8 cellular contexts compared by ENCODE assay signal in genomic region chr19:10565028-10565566, GRCh38. TPM values are rescaled to one million over a fixed set of nuclear protein-coding genes. Genes with fewer than 3 reads are reported as not detected.
DNase-seq lines count a peak whose midpoint lies in the region; ATAC-seq, FAIRE-seq and TF ChIP-seq lines count a peak whose summit lies in the region.

No MANE protein-coding gene starts in this region.

- TF ChIP-seq CTCF in D721Med (IDR thresholded peaks at IDR 0.05; ENCODE audit: insufficient read depth, missing control alignments) (peak; percentile 31), cardiac fibroblast (IDR thresholded peaks at IDR 0.05; ENCODE audit: low read depth, low read length) (peak; percentile 26)

- peaks cover 19 to 25% (median 24%) of the 10 kb centered on the region in 3 donors for H3K4me1 Mint-ChIP-seq in IgD-negative memory B cell

- ATAC-seq in GM19324 (IDR thresholded peaks at IDR 0.05; ENCODE audit: low FRiP score, unreplicated experiment) (no peak), GM19452 (IDR thresholded peaks at IDR 0.05; ENCODE audit: unreplicated experiment) (no peak)

- H3K27me3 Mint-ChIP-seq in IgD-negative memory B cell, result no peaks in the 10 kb centered on the region

- no peaks in the 10 kb centered on the region for H3K9me3 Mint-ChIP-seq in IgD-negative memory B cell

- H3K27ac Mint-ChIP-seq in IgD-negative memory B cell, result peak overlapping the region; percentile 69 to 99 (median 98)

- FAIRE-seq in D721Med (lab: Jason Lieb, UNC), result no peak

- H3K36me3 Mint-ChIP-seq in IgD-negative memory B cell, result peaks cover 2% of the 10 kb centered on the region

- H3K27ac ChIP-seq in layer of hippocampus (ENCODE audit: low read depth, low read length), result peak overlapping the region; percentile 94

- DNase-seq in D721Med (ENCODE audit: insufficient read length, low spot score), result no peak
- peak; percentile 39 for DNase-seq in T-helper 9 cell
- DNase-seq in cardiac fibroblast (ENCODE audit: low read depth in 2 of 2), result peak; percentile 43 to 46
- peak; percentile 43 for DNase-seq in stimulated activated CD8-positive, alpha-beta memory T cell treated with anti-CD3 and anti-CD28 coated beads, Interleukin-4, amount 100 ng/mL, for 24 hours (ENCODE audit: low read depth)

- H3K4me3 ChIP-seq in cardiac fibroblast (replicated peaks in 1 of 2; ENCODE audit: low read depth in 2 of 2, low read length in 2 of 2), result peak overlapping the region; percentile 94 to 99

- H3K27me3 ChIP-seq in layer of hippocampus (ENCODE audit: control insufficient read depth, insufficient read depth, low read length), result no peaks in the 10 kb centered on the region

- H3K4me3 Mint-ChIP-seq in IgD-negative memory B cell, result peak overlapping the region; percentile 96 to 100 (median 98)

RNA-seq across cellular contexts. Expression of gene KRI1, which starts 0.7 kb away (rescaled TPM):
- polyA plus RNA-seq in IgD-negative memory B cell, result 35.6 TPM

RNA-seq across cellular contexts. Expression of gene CDKN2D, which starts 3.7 kb away (rescaled TPM):
- polyA plus RNA-seq in IgD-negative memory B cell, result 193 TPM

RNA-seq across cellular contexts. Expression of gene ATG4D, which starts 21.4 kb away (rescaled TPM):
- 21.0 TPM for polyA plus RNA-seq in IgD-negative memory B cell

RNA-seq across cellular contexts. Expression of gene AP1M2, which starts 22.0 kb away (rescaled TPM):
- polyA plus RNA-seq in IgD-negative memory B cell, result not detected

RNA-seq across cellular contexts. Expression of gene S1PR5, which starts 47.9 kb away (rescaled TPM):
- polyA plus RNA-seq in IgD-negative memory B cell, result 5.1 TPM
